Comparison of ENCODE assay signal across 1 cellular context in the genomic region with DNA sequence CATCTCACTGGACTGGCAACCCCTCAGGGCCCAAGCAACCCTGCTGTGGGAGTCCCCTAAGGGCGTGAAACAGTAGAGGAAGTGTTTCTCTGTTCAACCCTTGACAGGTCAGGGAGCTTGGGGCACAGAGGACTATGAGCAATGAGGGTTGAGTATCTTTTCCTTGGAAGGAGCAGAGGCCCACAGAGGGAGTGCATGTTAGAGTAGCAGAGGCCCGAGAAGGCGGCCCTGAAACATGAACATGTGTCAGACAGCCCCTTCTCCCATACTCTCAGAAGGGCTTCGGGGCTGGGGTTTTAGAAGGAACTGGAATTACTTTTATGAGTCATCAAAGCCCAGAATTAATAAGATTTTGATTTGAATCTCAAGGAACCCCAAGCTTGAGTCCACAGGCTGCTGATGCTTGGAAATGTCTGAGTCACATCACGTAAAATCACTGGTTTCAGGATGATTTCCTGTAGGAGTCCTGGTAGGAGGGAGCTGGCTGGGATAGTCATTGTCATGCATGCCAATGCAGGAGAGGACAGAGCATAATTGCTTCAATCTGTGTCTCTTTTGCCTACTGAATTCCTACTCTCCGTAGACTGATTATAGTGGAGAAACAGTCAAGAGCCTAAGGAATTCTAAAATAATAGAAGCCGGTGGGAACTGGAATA.
A peak's percentile ranks its signal among the peaks of the same experiment; 100 is the strongest.
TF ChIP-seq lines count a peak whose summit lies in the region.

No MANE protein-coding gene starts in this region.

TF ChIP-seq in IMR-90, 13 proteins besides CTCF, POLR2A, EP300 and RAD21:
- TF ChIP-seq BHLHE40 (IDR thresholded peaks at IDR 0.05; ENCODE audit: low read depth, low read length) (no peak), NFE2L2 (IDR thresholded peaks at IDR 0.05; ENCODE audit: low read depth, low read length) (no peak), MXI1 (IDR thresholded peaks at IDR 0.05; ENCODE audit: borderline replicate concordance, low read depth, low read length) (no peak), FOS (IDR thresholded peaks at IDR 0.05; ENCODE audit: low read depth, low read length) (peak; percentile 48; the same call in 1 of the 2 replicates), MAFK (IDR thresholded peaks at IDR 0.05; ENCODE audit: low read depth, low read length) (no peak), CEBPB (IDR thresholded peaks at IDR 0.05; ENCODE audit: low read depth, low read length) (no peak)
- TF ChIP-seq, protein P1, sequence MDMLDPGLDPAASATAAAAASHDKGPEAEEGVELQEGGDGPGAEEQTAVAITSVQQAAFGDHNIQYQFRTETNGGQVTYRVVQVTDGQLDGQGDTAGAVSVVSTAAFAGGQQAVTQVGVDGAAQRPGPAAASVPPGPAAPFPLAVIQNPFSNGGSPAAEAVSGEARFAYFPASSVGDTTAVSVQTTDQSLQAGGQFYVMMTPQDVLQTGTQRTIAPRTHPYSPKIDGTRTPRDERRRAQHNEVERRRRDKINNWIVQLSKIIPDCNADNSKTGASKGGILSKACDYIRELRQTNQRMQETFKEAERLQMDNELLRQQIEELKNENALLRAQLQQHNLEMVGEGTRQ (IDR thresholded peaks at IDR 0.05; ENCODE audit: low read depth, low read length): no peak
